ENCODE assay signal across 13 cellular contexts in genomic region chr11:65578134-65578533, GRCh38. TPM values are rescaled to one million over a fixed set of nuclear protein-coding genes. Genes with fewer than 3 reads are reported as not detected.
DNase-seq lines count a peak whose midpoint lies in the region; ATAC-seq and TF ChIP-seq lines count a peak whose summit lies in the region.
"Had no signal": no experiment of that assay in that cellular context is flagged by ENCODE, and none has a peak within 500 bp of the region (broad histone marks: within the 10 kb centered on the region; RNA-seq: fewer than 3 reads in every experiment).

No MANE protein-coding gene starts in this region.

- H3K9me3 Mint-ChIP-seq in brain: peaks cover 0 to 2% (median 0%) of the 10 kb centered on the region in 5 experiments
- no peaks in the 10 kb centered on the region for H3K9me3 Mint-ChIP-seq in naive thymus-derived CD8-positive, alpha-beta T cell

- H3K36me3 ChIP-seq in heart right ventricle (peaks cover 0 to 47% (median 18%) of the 10 kb centered on the region in 9 donors), uterus (no peaks in the 10 kb centered on the region)

- peaks cover 39% of the 10 kb centered on the region for H3K4me1 Mint-ChIP-seq in brain
- peaks cover 30 to 65% (median 42%) of the 10 kb centered on the region in 4 donors for H3K4me1 Mint-ChIP-seq in naive thymus-derived CD8-positive, alpha-beta T cell

- no peaks in the 10 kb centered on the region for H3K9me3 ChIP-seq in heart right ventricle
- H3K9me3 ChIP-seq in uterus: no peaks in the 10 kb centered on the region

- no peak for TF ChIP-seq POLR2A in uterus (IDR thresholded peaks at IDR 0.05)

- H3K27ac Mint-ChIP-seq in brain: peak overlapping the region in 4 of 5 experiments; percentile 16 to 93 (median 80)
- peak overlapping the region; percentile 53 to 90 (median 80) for H3K27ac Mint-ChIP-seq in naive thymus-derived CD8-positive, alpha-beta T cell

- peaks cover 14% of the 10 kb centered on the region for H3K27me3 Mint-ChIP-seq in brain
- H3K27me3 Mint-ChIP-seq in naive thymus-derived CD8-positive, alpha-beta T cell: no peaks in the 10 kb centered on the region

- ATAC-seq in heart right ventricle (no peak), left cardiac atrium (no peak), HG03135 (IDR thresholded peaks at IDR 0.05; ENCODE audit: unreplicated experiment) (no peak)
- ATAC-seq in naive thymus-derived CD8-positive, alpha-beta T cell: no peak

- H3K4me3 ChIP-seq in heart right ventricle: peak overlapping the region in 8 of 10 donors; percentile 75 to 98 (median 84)
- H3K4me3 ChIP-seq in uterus: no peak overlapping the region

- peaks cover 15% of the 10 kb centered on the region for H3K36me3 Mint-ChIP-seq in brain
- H3K36me3 Mint-ChIP-seq in naive thymus-derived CD8-positive, alpha-beta T cell: peaks cover 0 to 28% (median 1%) of the 10 kb centered on the region in 3 donors

- intact Hi-C loops in heart right ventricle (cut with DNase I): loop anchor here in 1 of 10 donors (5.0 kb wide), 1 partner anchor 79 kb away; no protein-coding TSS in a partner anchor
- intact Hi-C loops in left cardiac atrium (cut with DNase I): loop anchor here in 1 of 2 donors (5.0 kb wide), 1 partner anchor 34 kb away; the partner anchor contains the start of gene MAP3K11
- intact Hi-C loops in uterus (cut with DNase I; ENCODE audit: low total_unique reads): no loop called here

- WGBS in heart right ventricle, 2 donors: 90 to 98% methylated on average over 7 of the region's 7 CpGs

- DNase-seq in heart right ventricle (no peak), left cardiac atrium (no peak), uterus (no peak), NCI-H748 (lab: John Stamatoyannopoulos, UW; ENCODE audit: unreplicated experiment) (no peak), SHP77 (lab: John Stamatoyannopoulos, UW) (no peak)
- DNase-seq in naive thymus-derived CD8-positive, alpha-beta T cell: no peak
- DNase-seq: central memory CD4-positive, alpha-beta T cell; COR-L47; retina had no signal

- POLR2A ChIA-PET in naive thymus-derived CD8-positive, alpha-beta T cell (lab: Charles Lee): interaction anchor here (0.6 to 8.5 kb wide), 3 partner anchors 11 to 82 kb away, joined by 5 to 139 read pairs (median 10); no protein-coding TSS in a partner anchor

- H3K27ac ChIP-seq in heart right ventricle: peak overlapping the region in 9 of 10 donors; percentile 93 to 100 (median 96)
- H3K27ac ChIP-seq in uterus: peak overlapping the region; percentile 84 to 92

- H3K4me1 ChIP-seq in heart right ventricle: peaks cover 24 to 51% (median 44%) of the 10 kb centered on the region in 9 donors
- peaks cover 0 to 31% of the 10 kb centered on the region in 2 donors for H3K4me1 ChIP-seq in uterus

- no peaks in the 10 kb centered on the region for H3K27me3 ChIP-seq in heart right ventricle
- no peaks in the 10 kb centered on the region for H3K27me3 ChIP-seq in uterus

- TF ChIP-seq CTCF in heart right ventricle (IDR thresholded peaks at IDR 0.05): no peak
- no peak for TF ChIP-seq CTCF in brain (conservative IDR thresholded peaks at IDR 0.05)
- no peak for TF ChIP-seq CTCF in uterus (IDR thresholded peaks at IDR 0.05)

- H3K4me3 Mint-ChIP-seq in brain: peak overlapping the region in 3 of 5 experiments; percentile 48 to 80 (median 50)
- H3K4me3 Mint-ChIP-seq in naive thymus-derived CD8-positive, alpha-beta T cell: peak overlapping the region; percentile 59 to 99 (median 74)

RNA-seq across cellular contexts. Expression of gene EHBP1L1, which starts 2.3 kb away (rescaled TPM):
- total RNA-seq in heart right ventricle: 100 to 1,000 TPM in 1 of 10 donors, 10 to 100 TPM in 9; 42.9 to 113 (median 53.9) TPM
- 10 to 100 TPM; 30.8 to 62.6 TPM for polyA plus RNA-seq in heart right ventricle
- 10 to 100 TPM; 53.4 to 61.0 TPM for total RNA-seq in left cardiac atrium
- polyA plus RNA-seq in brain (ENCODE audit: insufficient read depth, low read depth, low replicate concordance): 8.2 TPM
- total RNA-seq in naive thymus-derived CD8-positive, alpha-beta T cell: 100 to 1,000 TPM; 101 to 108 TPM
- 10 to 100 TPM; 10.8 to 19.8 (median 11.5) TPM for polyA plus RNA-seq in naive thymus-derived CD8-positive, alpha-beta T cell
- total RNA-seq in uterus: 100 to 1,000 TPM in 1 of 4 donors, 10 to 100 TPM in 3; 44.2 to 159 (median 69.5) TPM

RNA-seq across cellular contexts. Expression of gene FAM89B, which starts 5.8 kb away (rescaled TPM):
- total RNA-seq in heart right ventricle: 10 to 100 TPM; 21.2 to 54.9 (median 29.2) TPM
- polyA plus RNA-seq in heart right ventricle: 10 to 100 TPM; 42.0 to 55.7 TPM
- 10 to 100 TPM; 33.5 to 34.5 TPM for total RNA-seq in left cardiac atrium
- 116 TPM for polyA plus RNA-seq in brain (ENCODE audit: insufficient read depth, low read depth, low replicate concordance)
- total RNA-seq in naive thymus-derived CD8-positive, alpha-beta T cell: 10 to 100 TPM; 39.3 to 42.1 TPM
- 100 to 1,000 TPM in 2 of 3 donors, 10 to 100 TPM in 1; 70.9 to 122 (median 101) TPM for polyA plus RNA-seq in naive thymus-derived CD8-positive, alpha-beta T cell
- 10 to 100 TPM; 13.9 to 83.0 (median 40.8) TPM for total RNA-seq in uterus

RNA-seq across cellular contexts. Expression of gene ZNRD2, which starts 7.9 kb away (rescaled TPM):
- total RNA-seq in heart right ventricle (10 to 100 TPM; 23.7 to 44.0 (median 26.3) TPM), left cardiac atrium (10 to 100 TPM; 24.6 to 35.0 TPM), uterus (10 to 100 TPM; 12.3 to 42.6 (median 31.6) TPM)
- polyA plus RNA-seq in heart right ventricle (10 to 100 TPM; 55.6 to 92.0 TPM), brain (ENCODE audit: insufficient read depth, low read depth, low replicate concordance) (108 TPM)
- total RNA-seq in naive thymus-derived CD8-positive, alpha-beta T cell: 10 to 100 TPM; 31.5 to 32.7 TPM
- 10 to 100 TPM; 62.9 to 86.3 (median 80.1) TPM for polyA plus RNA-seq in naive thymus-derived CD8-positive, alpha-beta T cell

RNA-seq across cellular contexts. Expression of gene KCNK7, which starts 17.5 kb away (rescaled TPM):
- total RNA-seq in heart right ventricle (1 to 10 TPM in 2 of 10 donors, under 1 TPM in 6, not detected in 2; 0.22 to 1.5 (median 0.35) TPM), left cardiac atrium (under 1 TPM; 0.31 to 0.53 TPM), uterus (1 to 10 TPM in 1 of 4 donors, under 1 TPM in 1, not detected in 2; 0.26 to 5.8 TPM)
- polyA plus RNA-seq in heart right ventricle (1 to 10 TPM in 1 of 2 donors, under 1 TPM in 1; 0.48 to 1.4 TPM), brain (ENCODE audit: insufficient read depth, low read depth, low replicate concordance) (0.68 TPM)
- total RNA-seq in naive thymus-derived CD8-positive, alpha-beta T cell: 1 to 10 TPM; 2.4 to 5.0 TPM
- polyA plus RNA-seq in naive thymus-derived CD8-positive, alpha-beta T cell: under 1 TPM in 1 of 3 donors, not detected in 2; 0.34 TPM
- total RNA-seq: HT1080, NCI-H460 had no signal

RNA-seq across cellular contexts. Expression of gene LTBP3, which starts 20.0 kb away (rescaled TPM):
- 10 to 100 TPM; 54.4 to 92.5 (median 72.8) TPM for total RNA-seq in heart right ventricle
- polyA plus RNA-seq in heart right ventricle: 10 to 100 TPM; 42.7 to 79.7 TPM
- 10 to 100 TPM; 85.6 to 96.2 TPM for total RNA-seq in left cardiac atrium
- polyA plus RNA-seq in brain (ENCODE audit: insufficient read depth, low read depth, low replicate concordance): 48.9 TPM
- 100 to 1,000 TPM; 258 to 261 TPM for total RNA-seq in naive thymus-derived CD8-positive, alpha-beta T cell
- 10 to 100 TPM in 2 of 3 donors, 1 to 10 TPM in 1; 7.3 to 35.0 (median 18.9) TPM for polyA plus RNA-seq in naive thymus-derived CD8-positive, alpha-beta T cell
- 100 to 1,000 TPM; 131 to 240 (median 217) TPM for total RNA-seq in uterus

Comparison
In these comparisons a context has a peak if more than half of its experiments do, and no peak if none do; other contexts are left out.
1. H3K4me3 ChIP-seq: peak in heart right ventricle (8 of 10); none in uterus (0 of 2).